ENCODE assay signal across 8 cellular contexts in the genomic region with DNA sequence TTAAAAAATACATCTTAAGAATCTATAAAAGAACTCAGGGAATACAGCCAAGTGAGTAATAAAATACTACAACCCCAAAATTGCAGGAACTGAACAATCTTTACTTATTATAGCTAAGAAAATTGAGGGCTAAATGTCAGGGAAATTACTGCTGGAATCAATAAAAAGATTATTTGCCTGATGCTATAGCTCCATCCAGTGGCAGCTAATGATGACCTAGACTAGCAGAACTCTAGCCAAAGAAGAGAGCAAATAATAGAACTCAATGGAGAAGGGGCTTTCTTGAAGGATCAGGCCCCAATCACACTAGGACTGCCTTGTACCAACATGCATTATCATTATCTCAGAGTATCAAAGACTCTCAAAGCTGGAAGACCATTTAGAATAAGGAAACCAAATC.
A peak's percentile ranks its signal among the peaks of the same experiment; 100 is the strongest.
DNase-seq lines count a peak whose midpoint lies in the region; ATAC-seq, FAIRE-seq and TF ChIP-seq lines count a peak whose summit lies in the region.

No MANE protein-coding gene starts in this region.

- H3K9ac ChIP-seq in fibroblast of lung (ENCODE audit: insufficient read depth, low read length), result no peak overlapping the region

- H3K36me3 ChIP-seq in fibroblast of lung (ENCODE audit: control insufficient read depth, insufficient read depth, low read length), result no peaks in the 10 kb centered on the region

- no peak for FAIRE-seq in frontal cortex (lab: Jason Lieb, UNC)

- POLR2A ChIA-PET in AG04449 (lab: Yijun Ruan, JAX), result no interaction called here

- no peak overlapping the region for H2AFZ ChIP-seq in fibroblast of lung (ENCODE audit: low read length)

- no peak overlapping the region for H3K27ac ChIP-seq in fibroblast of lung (ENCODE audit: insufficient read depth, low read length)

- CTCF ChIA-PET in AG04449 (lab: Yijun Ruan, JAX), result interaction anchor here (0.6 to 1.5 kb wide), 7 partner anchors 8 to 409 kb away, joined by 3 to 9 read pairs (median 3); no protein-coding TSS in a partner anchor

- no peaks in the 10 kb centered on the region for H3K4me1 ChIP-seq in fibroblast of lung (ENCODE audit: control insufficient read depth, extremely low read depth, insufficient read depth, low read length)

- no peak overlapping the region for H3K4me2 ChIP-seq in fibroblast of lung (ENCODE audit: extremely low read depth, insufficient read depth, low read length)

- H3K79me2 ChIP-seq in fibroblast of lung (ENCODE audit: control insufficient read depth, insufficient read depth, low read length), result no peaks in the 10 kb centered on the region

- TF ChIP-seq CTCF in AG04449 (IDR thresholded peaks at IDR 0.05; ENCODE audit: insufficient read depth, low read length, missing control alignments) (peak; percentile 27), fibroblast of lung (conservative IDR thresholded peaks at IDR 0.05 in 1 of 2, IDR thresholded peaks at IDR 0.05 in 1 of 2; ENCODE audit: low read depth in 1 of 2, low read length in 2 of 2) (peak; percentile 43 to 61)

- H4K20me1 ChIP-seq in fibroblast of lung (ENCODE audit: control insufficient read depth, extremely low read depth, insufficient read depth, low read length), result no peaks in the 10 kb centered on the region

- H3K27me3 ChIP-seq in fibroblast of lung (ENCODE audit: control insufficient read depth, insufficient read depth, low read length), result no peaks in the 10 kb centered on the region

- peak; percentile 60 for ATAC-seq in GM18868 (IDR thresholded peaks at IDR 0.05; ENCODE audit: unreplicated experiment)
- no peak for ATAC-seq in HG02571 (IDR thresholded peaks at IDR 0.05; ENCODE audit: unreplicated experiment)

- H3K4me3 ChIP-seq in AG04449 (ENCODE audit: low read depth, low read length) (no peak overlapping the region), fibroblast of lung (replicated peaks in 1 of 4; ENCODE audit: control extremely low read depth in 1 of 4, insufficient read depth in 1 of 4, low read depth in 3 of 4, low read length in 4 of 4) (no peak overlapping the region)

- no peaks in the 10 kb centered on the region for H3K9me3 ChIP-seq in fibroblast of lung (ENCODE audit: control insufficient read depth, insufficient read depth, low read depth, low read length)

- DNase-seq in AG04449 (ENCODE audit: low read depth, low spot score) (no peak), NCI-H526 treated with DMSO at 0.1 percent for 48 hours (lab: John Stamatoyannopoulos, UW) (peak; percentile 33), fibroblast of lung (ENCODE audit: low read depth in 2 of 2) (peak in 1 of 2 donors; percentile 23), frontal cortex (ENCODE audit: low spot score in 2 of 2) (no peak), superior temporal gyrus (ENCODE audit: extremely low spot score) (no peak)
- no peak for DNase-seq in stimulated activated CD8-positive, alpha-beta memory T cell treated with anti-CD3 and anti-CD28 coated beads, Interleukin-4, amount 100 ng/mL, for 48 hours
